Comparison of ENCODE assay signal across 9 cellular contexts in genomic region chr3:65603631-65604030, GRCh38.
"Had no signal": no experiment of that assay in that cellular context is flagged by ENCODE, and none has a peak within 500 bp of the region (broad histone marks: within the 10 kb centered on the region; RNA-seq: fewer than 3 reads in every experiment).

No MANE protein-coding gene starts in this region.

- H3K4me2 ChIP-seq: GM23338 had no signal

- H3K4me3 Mint-ChIP-seq: GM23338, H9, HFFc6 had no signal

- H3K9me3 ChIP-seq: HAP-1 had no signal

- DNase-seq: GM23248, GOT3, H7, H9, HCEC 1CT, HFFc6 had no signal

- H3K9me3 Mint-ChIP-seq: GM23338, H9, HFFc6 had no signal

- H3K27ac Mint-ChIP-seq: GM23338, H9, HFFc6 had no signal

- H3K9ac ChIP-seq: GM23248 had no signal

- H3K4me3 ChIP-seq: GM23248, GM23338, HAP-1 had no signal

- H3K36me3 ChIP-seq: HAP-1 had no signal

- H3K27ac ChIP-seq: GM23248 had no signal

- ATAC-seq: GM23338, HCT116 had no signal

- H2AFZ ChIP-seq: GM23248, GM23338 had no signal
